In genomic region chr2:48420512-48421197, GRCh38 we compare ENCODE assay signal across 1 cellular context.
A peak's percentile ranks its signal among the peaks of the same experiment; 100 is the strongest.
TF ChIP-seq lines count a peak whose summit lies in the region.

No MANE protein-coding gene starts in this region.

TF ChIP-seq in SK-N-SH, 30 proteins besides CTCF, POLR2A, EP300 and RAD21 (continued from another document):
- TF ChIP-seq USF1 (IDR thresholded peaks at IDR 0.05; ENCODE audit: borderline replicate concordance, low read depth) (no peak), TAF1 (IDR thresholded peaks at IDR 0.05; ENCODE audit: borderline replicate concordance, low read depth, low read length) (no peak), ZBTB33 (IDR thresholded peaks at IDR 0.05; ENCODE audit: borderline replicate concordance, low read depth) (no peak), USF2 (IDR thresholded peaks at IDR 0.05; ENCODE audit: borderline replicate concordance, low read depth, low read length) (no peak), MAX (IDR thresholded peaks at IDR 0.05; ENCODE audit: low read depth) (peak; percentile 60; the same call in 1 of the 2 replicates), MEF2A (IDR thresholded peaks at IDR 0.05; ENCODE audit: borderline replicate concordance, low read depth) (no peak), NRF1 (IDR thresholded peaks at IDR 0.05; ENCODE audit: low read depth, low read length) (peak; percentile 28; the same call in 1 of the 2 replicates), FOXJ3 (CRISPR knock-in tag; IDR thresholded peaks at IDR 0.05) (no peak), ELF1 (IDR thresholded peaks at IDR 0.05) (no peak), TCF12 (IDR thresholded peaks at IDR 0.05) (peak; percentile 67), SIN3A (IDR thresholded peaks at IDR 0.05; ENCODE audit: borderline replicate concordance, low read depth, low read length) (peak; percentile 72; the same call in 1 of the 2 replicates), CHD2 (IDR thresholded peaks at IDR 0.05; ENCODE audit: low read length, partially characterized antibody) (peak; percentile 77), POLR2AphosphoS5 (IDR thresholded peaks at IDR 0.05; ENCODE audit: low read depth, low read length) (peak; percentile 29; the same call in 1 of the 2 replicates), RXRA (IDR thresholded peaks at IDR 0.05; ENCODE audit: borderline replicate concordance, low read depth) (peak; percentile 29; the same call in 1 of the 2 replicates), FOXM1 (IDR thresholded peaks at IDR 0.05; ENCODE audit: low read depth) (no peak), MXI1 (IDR thresholded peaks at IDR 0.05; ENCODE audit: low read depth, low read length) (peak; percentile 57; the same call in 1 of the 2 replicates), RCOR1 (IDR thresholded peaks at IDR 0.05; ENCODE audit: low read length) (peak; percentile 49; the same call in 1 of the 2 replicates), TEAD4 (IDR thresholded peaks at IDR 0.05; ENCODE audit: borderline replicate concordance, insufficient read depth) (no peak)
